8 cellular contexts compared by ENCODE assay signal in the genomic region with DNA sequence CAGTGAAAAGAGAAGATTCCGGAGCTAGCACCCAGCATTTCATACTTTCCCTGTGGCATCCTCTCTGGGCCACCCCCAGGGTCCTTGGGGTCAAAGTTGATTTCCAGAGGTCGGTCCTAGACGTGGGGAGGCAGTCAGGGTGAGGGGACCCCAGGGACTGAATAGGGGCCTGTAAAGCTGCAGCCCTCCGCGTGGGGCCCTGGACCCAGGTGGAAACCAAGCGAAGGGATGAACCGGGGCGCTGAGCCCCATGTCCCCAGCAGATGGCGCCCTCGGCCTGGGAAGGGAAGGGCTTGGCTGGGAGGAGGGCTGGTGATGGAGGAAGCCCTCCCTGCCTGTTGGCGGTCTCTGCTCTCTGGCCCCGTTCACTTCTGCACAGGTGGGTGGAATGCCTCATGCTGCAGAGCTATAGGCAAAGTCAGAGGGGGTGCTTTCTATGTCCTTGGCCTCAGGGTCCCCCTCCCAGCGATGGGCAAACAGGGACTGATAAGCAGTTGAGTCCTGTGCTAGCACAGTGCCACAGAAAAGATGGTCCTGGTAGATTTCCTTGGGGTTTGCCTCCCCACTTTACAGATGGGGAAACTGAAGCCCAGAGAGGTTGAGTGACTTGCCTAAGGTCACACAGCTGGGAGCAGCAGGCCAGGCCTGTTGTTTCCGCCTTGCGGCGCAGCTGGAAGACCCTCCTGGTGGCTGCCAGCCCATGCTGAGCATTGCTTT.
A peak's percentile ranks its signal among the peaks of the same experiment; 100 is the strongest.
DNase-seq lines count a peak whose midpoint lies in the region; ATAC-seq and TF ChIP-seq lines count a peak whose summit lies in the region.

No MANE protein-coding gene starts in this region.

- no peak overlapping the region for H3K4me3 ChIP-seq in GM12864 (ENCODE audit: low read depth, low read length)
- H3K4me3 ChIP-seq in WERI-Rb-1 (ENCODE audit: low read depth, low read length), result no peak overlapping the region
- H3K4me3 ChIP-seq in brain microvascular endothelial cell (ENCODE audit: low read depth, low read length), result no peak overlapping the region

- peak; percentile 97 for TF ChIP-seq CTCF in GM12864 (IDR thresholded peaks at IDR 0.05; ENCODE audit: low read depth, low read length, missing control alignments)
- TF ChIP-seq CTCF in WERI-Rb-1 (IDR thresholded peaks at IDR 0.05; ENCODE audit: low read depth, low read length), result peak; percentile 89
- peak; percentile 97 for TF ChIP-seq CTCF in brain microvascular endothelial cell (IDR thresholded peaks at IDR 0.05; ENCODE audit: low read depth, low read length, missing control alignments)

- H3K27me3 Mint-ChIP-seq in immature natural killer cell (ENCODE audit: low read depth in 3 of 3), result peaks cover 1 to 4% (median 4%) of the 10 kb centered on the region in 3 donors

- no peak overlapping the region for H3K4me3 Mint-ChIP-seq in immature natural killer cell

- no peaks in the 10 kb centered on the region for H3K9me3 ChIP-seq in WERI-Rb-1 (ENCODE audit: severe bottlenecking)

- no peaks in the 10 kb centered on the region for H3K36me3 ChIP-seq in WERI-Rb-1
- no peaks in the 10 kb centered on the region for H3K36me3 ChIP-seq in brain microvascular endothelial cell (replicated peaks)

- ATAC-seq in GM18502 (IDR thresholded peaks at IDR 0.05; ENCODE audit: poor library complexity, unreplicated experiment) (no peak), HG03439 (IDR thresholded peaks at IDR 0.05; ENCODE audit: unreplicated experiment) (no peak)

- H3K27ac Mint-ChIP-seq in immature natural killer cell, result no peak overlapping the region

- no peaks in the 10 kb centered on the region for H3K9me3 Mint-ChIP-seq in immature natural killer cell

- in situ Hi-C loops in brain microvascular endothelial cell (cut with HindIII; ENCODE audit: low pct_ligation_motif_present, low sequenced_read_pairs), result no loop called here

- DNase-seq in GM12864 (ENCODE audit: low read depth) (no peak), NCI-H1092 treated with DMSO at 0.1 percent for 48 hours (lab: John Stamatoyannopoulos, UW) (peak; percentile 64), WERI-Rb-1 (peak; percentile 73), brain microvascular endothelial cell (no peak), immature natural killer cell (peak; percentile 49 to 53 (median 50))
- DNase-seq in stimulated activated CD4-positive, alpha-beta T cell treated with anti-CD3 and anti-CD28 coated beads, Interleukin-15, amount 100 ng/mL, for 48 hours (ENCODE audit: low read depth in 2 of 2), result peak; percentile 24 to 64

- H3K27ac ChIP-seq in WERI-Rb-1, result peak overlapping the region; percentile 83
- H3K27ac ChIP-seq in brain microvascular endothelial cell, result no peak overlapping the region

- no peaks in the 10 kb centered on the region for H3K4me1 Mint-ChIP-seq in immature natural killer cell

- H3K36me3 Mint-ChIP-seq in immature natural killer cell, result no peaks in the 10 kb centered on the region

- H3K27me3 ChIP-seq in WERI-Rb-1 (ENCODE audit: insufficient read depth, low read depth, severe bottlenecking) (no peaks in the 10 kb centered on the region), brain microvascular endothelial cell (replicated peaks) (no peaks in the 10 kb centered on the region)

Comparison
In these comparisons a context has a peak if more than half of its experiments do, and no peak if none do; other contexts are left out.
1. DNase-seq: peak in NCI-H1092 treated with DMSO at 0.1 percent for 48 hours (single experiment), WERI-Rb-1 (single experiment), immature natural killer cell (3 of 3) and stimulated activated CD4-positive, alpha-beta T cell treated with anti-CD3 and anti-CD28 coated beads, Interleukin-15, amount 100 ng/mL, for 48 hours (2 of 2); none in GM12864 (single experiment) and brain microvascular endothelial cell (single experiment).
2. Peak in every context shown above with its lines, with median percentiles within 50 percentile points of each other: CTCF ChIP-seq.